In the genomic region with DNA sequence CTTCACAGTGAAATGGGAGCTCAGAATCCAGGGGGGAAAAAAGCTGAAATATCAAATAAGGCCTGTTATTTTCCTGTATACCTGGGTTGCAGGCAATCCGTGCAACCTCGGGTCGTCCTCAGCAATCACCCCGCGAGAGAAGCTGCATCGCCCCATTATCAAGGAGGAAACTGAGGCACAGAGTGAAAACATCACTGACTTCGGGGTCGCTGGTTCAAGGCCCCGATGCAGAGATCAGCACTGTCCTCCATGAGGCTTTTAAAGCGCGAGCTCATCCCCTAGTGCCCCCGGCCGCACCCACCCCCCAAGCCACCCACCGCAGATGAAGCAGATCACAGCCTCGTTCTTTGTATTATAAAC, we compare ENCODE assay signal across 30 cellular contexts.
"Had no signal": no experiment of that assay in that cellular context is flagged by ENCODE, and none has a peak within 500 bp of the region (broad histone marks: within the 10 kb centered on the region; RNA-seq: fewer than 3 reads in every experiment).

No MANE protein-coding gene starts in this region.

- H3K4me3 Mint-ChIP-seq: activated CD4-positive, alpha-beta memory T cell treated with anti-CD3 and anti-CD28 coated beads, Interleukin-2, amount 10 ng/mL, durations not matched to agents 7 days and 5 days; activated CD4-positive, alpha-beta T cell treated with anti-CD3 and anti-CD28 coated beads, Interleukin-2, amount 10 ng/mL, durations not matched to agents 7 days and 5 days; activated naive CD4-positive, alpha-beta T cell treated with anti-CD3 and anti-CD28 coated beads, Interleukin-2, amount 10 ng/mL, durations not matched to agents 7 days and 5 days; activated naive CD8-positive, alpha-beta T cell treated with anti-CD3 and anti-CD28 coated beads, Interleukin-2, amount 10 ng/mL, durations not matched to agents 7 days and 5 days; activated T-cell treated with anti-CD3 and anti-CD28 coated beads, Interleukin-2, amount 50 U/mL, for 24 hours; activated T-cell treated with anti-CD3 and anti-CD28 coated beads, Interleukin-2, amount 50 U/mL, for 72 hours; dendritic cell treated with granulocyte-macrophage colony-stimulating factor and Interleukin-4, amounts not matched to agents 40 ng/mL and 50 ng/mL, for 4 days; endodermal cell; WTC11 had no signal

- H3K27ac ChIP-seq: brain microvascular endothelial cell, coronary artery, dorsolateral prefrontal cortex, esophagus muscularis mucosa, foreskin keratinocyte, gastrocnemius medialis, VCaP had no signal

- H3K36me3 ChIP-seq: gastrocnemius medialis had no signal

- H3K9me3 Mint-ChIP-seq: activated CD4-positive, alpha-beta memory T cell treated with anti-CD3 and anti-CD28 coated beads, Interleukin-2, amount 10 ng/mL, durations not matched to agents 7 days and 5 days; activated CD4-positive, alpha-beta T cell treated with anti-CD3 and anti-CD28 coated beads, Interleukin-2, amount 10 ng/mL, durations not matched to agents 7 days and 5 days; activated naive CD4-positive, alpha-beta T cell treated with anti-CD3 and anti-CD28 coated beads, Interleukin-2, amount 10 ng/mL, durations not matched to agents 7 days and 5 days; activated naive CD4-positive, alpha-beta T cell treated with anti-CD3 and anti-CD28 coated beads, Interleukin-2, amount 50 U/mL, for 72 hours; activated naive CD8-positive, alpha-beta T cell treated with anti-CD3 and anti-CD28 coated beads, Interleukin-2, amount 10 ng/mL, durations not matched to agents 7 days and 5 days; activated T-cell treated with anti-CD3 and anti-CD28 coated beads, Interleukin-2, amount 50 U/mL, for 24 hours; activated T-cell treated with anti-CD3 and anti-CD28 coated beads, Interleukin-2, amount 50 U/mL, for 72 hours; dendritic cell treated with granulocyte-macrophage colony-stimulating factor and Interleukin-4, amounts not matched to agents 40 ng/mL and 50 ng/mL, for 4 days; endodermal cell; WTC11 had no signal

- H3K4me3 ChIP-seq: coronary artery, dorsolateral prefrontal cortex, esophagus muscularis mucosa, gastrocnemius medialis had no signal

- H3K27me3 ChIP-seq: brain microvascular endothelial cell, dorsolateral prefrontal cortex, esophagus muscularis mucosa, gastrocnemius medialis had no signal

- H3K27ac Mint-ChIP-seq: activated CD4-positive, alpha-beta memory T cell treated with anti-CD3 and anti-CD28 coated beads, Interleukin-2, amount 10 ng/mL, durations not matched to agents 7 days and 5 days; activated CD4-positive, alpha-beta T cell treated with anti-CD3 and anti-CD28 coated beads, Interleukin-2, amount 10 ng/mL, durations not matched to agents 7 days and 5 days; activated naive CD4-positive, alpha-beta T cell treated with anti-CD3 and anti-CD28 coated beads, Interleukin-2, amount 10 ng/mL, durations not matched to agents 7 days and 5 days; activated naive CD4-positive, alpha-beta T cell treated with anti-CD3 and anti-CD28 coated beads, Interleukin-2, amount 50 U/mL, for 72 hours; activated naive CD8-positive, alpha-beta T cell treated with anti-CD3 and anti-CD28 coated beads, Interleukin-2, amount 10 ng/mL, durations not matched to agents 7 days and 5 days; activated T-cell treated with anti-CD3 and anti-CD28 coated beads, Interleukin-2, amount 50 U/mL, for 24 hours; activated T-cell treated with anti-CD3 and anti-CD28 coated beads, Interleukin-2, amount 50 U/mL, for 72 hours; dendritic cell treated with granulocyte-macrophage colony-stimulating factor and Interleukin-4, amounts not matched to agents 40 ng/mL and 50 ng/mL, for 4 days; WTC11 had no signal

- ATAC-seq: activated naive CD4-positive, alpha-beta T cell treated with anti-CD3 and anti-CD28 coated beads, Interleukin-2, amount 50 U/mL, for 72 hours; activated T-cell treated with anti-CD3 and anti-CD28 coated beads, Interleukin-2, amount 50 U/mL, for 72 hours; foreskin keratinocyte; gastrocnemius medialis had no signal

- H3K27me3 Mint-ChIP-seq: activated CD4-positive, alpha-beta memory T cell treated with anti-CD3 and anti-CD28 coated beads, Interleukin-2, amount 10 ng/mL, durations not matched to agents 7 days and 5 days; activated CD4-positive, alpha-beta T cell treated with anti-CD3 and anti-CD28 coated beads, Interleukin-2, amount 10 ng/mL, durations not matched to agents 7 days and 5 days; activated naive CD8-positive, alpha-beta T cell treated with anti-CD3 and anti-CD28 coated beads, Interleukin-2, amount 10 ng/mL, durations not matched to agents 7 days and 5 days; activated T-cell treated with anti-CD3 and anti-CD28 coated beads, Interleukin-2, amount 50 U/mL, for 24 hours had no signal

- H3K4me1 ChIP-seq: foreskin keratinocyte had no signal

- H3K9me3 ChIP-seq: esophagus muscularis mucosa, gastrocnemius medialis had no signal

- H3K4me1 Mint-ChIP-seq: endodermal cell had no signal

- H3K36me3 Mint-ChIP-seq: activated naive CD4-positive, alpha-beta T cell treated with anti-CD3 and anti-CD28 coated beads, Interleukin-2, amount 50 U/mL, for 72 hours; WTC11 had no signal

- DNase-seq: activated CD4-positive, alpha-beta memory T cell treated with anti-CD3 and anti-CD28 coated beads, Interleukin-2, amount 10 ng/mL, durations not matched to agents 7 days and 5 days; activated CD4-positive, alpha-beta T cell treated with anti-CD3 and anti-CD28 coated beads for 1 hour; activated CD4-positive, alpha-beta T cell treated with anti-CD3 and anti-CD28 coated beads for 4 hours; activated CD4-positive, alpha-beta T cell treated with anti-CD3 and anti-CD28 coated beads, Interleukin-2, amount 10 ng/mL, durations not matched to agents 7 days and 5 days; activated CD4-positive, alpha-beta T cell treated with anti-CD3 and anti-CD28 coated beads, Interleukin-2, amount 50 U/mL, for 4 hours; activated CD8-positive, alpha-beta memory T cell treated with anti-CD3 and anti-CD28 coated beads, Interleukin-2, amount 50 U/mL, for 48 hours; activated gamma-delta T cell; activated naive CD4-positive, alpha-beta T cell; activated naive CD4-positive, alpha-beta T cell treated with anti-CD3 and anti-CD28 coated beads, Interleukin-2, amount 10 ng/mL, durations not matched to agents 7 days and 5 days; activated naive CD8-positive, alpha-beta T cell treated with anti-CD3 and anti-CD28 coated beads, Interleukin-2, amount 10 ng/mL, durations not matched to agents 7 days and 5 days; activated T-cell treated with anti-CD3 and anti-CD28 coated beads for 4 hours; activated T-cell treated with anti-CD3 and anti-CD28 coated beads, Interleukin-2, amount 50 U/mL, for 24 hours; activated T-cell treated with anti-CD3 and anti-CD28 coated beads, Interleukin-2, amount 50 U/mL, for 72 hours; brain microvascular endothelial cell; caudate nucleus; cerebellar nuclear complex; dorsolateral prefrontal cortex; effector memory CD4-positive, alpha-beta T cell; endodermal cell; erythroblast; foreskin keratinocyte; gastrocnemius medialis; glutamatergic neuron; T-helper 2 cell had no signal
